Comparison of ENCODE assay signal across 16 cellular contexts in the genomic region with DNA sequence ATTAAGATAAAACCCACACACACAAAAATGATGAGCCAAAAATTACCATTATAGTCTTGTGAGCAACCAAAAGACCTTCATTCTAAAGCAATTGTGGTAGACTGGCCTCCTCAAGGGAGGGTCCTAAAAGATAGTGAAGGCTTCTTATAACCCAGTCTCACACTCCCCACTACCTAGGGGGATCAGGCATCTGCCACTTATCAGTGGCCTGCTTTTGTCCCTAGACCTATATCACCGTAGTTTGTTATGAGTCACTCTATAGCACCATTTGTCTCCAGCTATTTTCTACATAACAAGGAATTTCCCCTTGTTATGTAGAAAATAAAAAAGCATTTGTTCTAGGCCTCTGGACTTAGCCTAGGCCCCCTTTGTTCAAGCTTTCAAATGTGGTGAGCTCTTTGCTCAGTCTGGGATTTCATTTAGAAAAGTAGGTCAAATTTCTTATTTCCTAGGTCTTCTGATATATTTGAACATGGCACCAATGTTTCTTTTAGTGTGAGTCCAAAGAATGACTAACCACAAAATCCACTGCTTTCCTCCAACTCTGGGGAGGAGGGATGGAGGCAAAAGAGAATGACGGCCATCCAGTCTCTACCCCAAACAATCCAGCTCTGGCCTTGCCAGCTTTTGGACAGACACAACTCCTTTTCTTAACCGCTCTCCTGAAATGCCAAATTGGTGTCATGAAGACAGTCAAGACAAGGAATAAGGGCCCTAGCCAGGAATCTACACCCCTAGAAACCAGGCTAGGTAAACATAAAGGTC. TPM values are rescaled to one million over a fixed set of nuclear protein-coding genes. Genes with fewer than 3 reads are reported as not detected.
A peak's percentile ranks its signal among the peaks of the same experiment; 100 is the strongest.
DNase-seq lines count a peak whose midpoint lies in the region; ATAC-seq and TF ChIP-seq lines count a peak whose summit lies in the region.
"Had no signal": no experiment of that assay in that cellular context is flagged by ENCODE, and none has a peak within 500 bp of the region (broad histone marks: within the 10 kb centered on the region; RNA-seq: fewer than 3 reads in every experiment).

No MANE protein-coding gene starts in this region.

- H3K9me3 ChIP-seq in heart right ventricle: no peaks in the 10 kb centered on the region
- H3K9me3 ChIP-seq in right atrium auricular region: no peaks in the 10 kb centered on the region
- H3K9me3 ChIP-seq: BLaER1, stomach had no signal

- H3K27me3 ChIP-seq in heart right ventricle (no peaks in the 10 kb centered on the region), right atrium auricular region (no peaks in the 10 kb centered on the region)
- H3K27me3 ChIP-seq: BLaER1, stomach had no signal

- 52 to 63% methylated on average over 3 of the region's 3 CpGs for WGBS in heart right ventricle, 2 donors

- H3K27ac ChIP-seq in heart right ventricle: peak overlapping the region in 9 of 10 donors; percentile 2 to 79 (median 57)
- peak overlapping the region; percentile 65 to 74 for H3K27ac ChIP-seq in right atrium auricular region
- H3K27ac ChIP-seq in temporal lobe (ENCODE audit: low read depth, low read length): peak overlapping the region; percentile 73
- H3K27ac ChIP-seq: BLaER1 had no signal

- in situ Hi-C loops in ACHN (cut with HindIII; ENCODE audit: low pct_ligation_motif_present, low pct_unique_long_range_greater_than_20kb, low sequenced_read_pairs): no loop called here

- ATAC-seq in heart right ventricle (peak in 3 of 8 donors; percentile 5 to 22 (median 21)), Right ventricle myocardium superior (ENCODE audit: poor library complexity) (no peak), HG03439 (IDR thresholded peaks at IDR 0.05; ENCODE audit: unreplicated experiment) (no peak), HG02884 (IDR thresholded peaks at IDR 0.05; ENCODE audit: unreplicated experiment) (no peak)

- peaks cover 0 to 96% (median 42%) of the 10 kb centered on the region in 9 donors for H3K36me3 ChIP-seq in heart right ventricle
- H3K36me3 ChIP-seq in right atrium auricular region: peaks cover 65% of the 10 kb centered on the region

- intact Hi-C loops in heart right ventricle (cut with DNase I): loop anchor here in 1 of 10 donors (5.0 kb wide), 1 partner anchor 37 kb away; no protein-coding TSS in a partner anchor
- intact Hi-C loops in Right ventricle myocardium superior (cut with DNase I): no loop called here

- H3K4me3 ChIP-seq in heart right ventricle: no peak overlapping the region
- H3K4me3 ChIP-seq in right atrium auricular region: no peak overlapping the region
- H3K4me3 ChIP-seq: BLaER1, stomach had no signal

- H3K4me1 ChIP-seq in heart right ventricle (peaks cover 18 to 60% (median 52%) of the 10 kb centered on the region in 9 donors), right atrium auricular region (peaks cover 0 to 51% of the 10 kb centered on the region in 2 donors)

- DNase-seq in heart right ventricle: no peak
- no peak for DNase-seq in Right ventricle myocardium superior
- peak; percentile 80 for DNase-seq in astrocyte of the hippocampus (ENCODE audit: low read depth, low spot score)
- DNase-seq in right atrium auricular region (ENCODE audit: low spot score): no peak
- DNase-seq in ACHN: no peak
- DNase-seq: activated effector memory CD4-positive, alpha-beta T cell treated with anti-CD3 and anti-CD28 coated beads, Interleukin-2, amount 50 U/mL, for 16 hours; KBM-7; mammary epithelial cell; NCI-H1694 treated with DMSO at 0.1 percent for 48 hours; NCI-H748 treated with DMSO at 0.1 percent for 48 hours; stimulated activated CD4-positive, alpha-beta T cell treated with anti-CD3 and anti-CD28 coated beads, Interleukin-4, amount 100 ng/mL, for 24 hours; stomach had no signal

- TF ChIP-seq CTCF in heart right ventricle (IDR thresholded peaks at IDR 0.05) (no peak), right atrium auricular region (IDR thresholded peaks at IDR 0.05) (no peak)

RNA-seq across cellular contexts. Expression of a gene that starts 8.9 kb away (rescaled TPM):
- total RNA-seq in heart right ventricle (100 to 1,000 TPM in 1 of 10 donors, 10 to 100 TPM in 9; 45.3 to 103 (median 55.3) TPM), Right ventricle myocardium superior (48.1 TPM), right atrium auricular region (10 to 100 TPM; 39.3 to 51.9 TPM), temporal lobe (68.4 TPM)
- 10 to 100 TPM; 15.4 to 19.4 TPM for polyA plus RNA-seq in heart right ventricle

RNA-seq across cellular contexts. Expression of a gene that starts 31.5 kb away (rescaled TPM):
- total RNA-seq in heart right ventricle (under 1 TPM in 3 of 10 donors, not detected in 7; 0.06 to 0.13 (median 0.07) TPM), Right ventricle myocardium superior (not detected), right atrium auricular region (under 1 TPM in 1 of 2 donors, not detected in 1; 0.24 TPM), temporal lobe (22.4 TPM)
- under 1 TPM in 1 of 2 donors, not detected in 1; 0.03 TPM for polyA plus RNA-seq in heart right ventricle

RNA-seq across cellular contexts. Expression of a gene that starts 40.6 kb away (rescaled TPM):
- total RNA-seq in heart right ventricle (10 to 100 TPM; 49.1 to 83.5 (median 59.0) TPM), Right ventricle myocardium superior (46.6 TPM), right atrium auricular region (10 to 100 TPM; 18.5 to 26.3 TPM), temporal lobe (16.0 TPM)
- 10 to 100 TPM; 19.4 to 28.9 TPM for polyA plus RNA-seq in heart right ventricle

Comparison
In these comparisons a context has a peak if more than half of its experiments do, and no peak if none do; other contexts are left out.
1. RNA of a gene that starts 31.5 kb away (total RNA-seq): 22.4 TPM in temporal lobe (single experiment); 0.24 TPM in right atrium auricular region, not detected in Right ventricle myocardium superior (single experiment) and 0.06 to 0.13 TPM in heart right ventricle; every median in the first group is over 10 times any median in the second.
2. Peak in every context shown above with its lines, with median percentiles within 50 percentile points of each other: H3K27ac ChIP-seq.